Comparison of ENCODE assay signal across 28 cellular contexts in genomic region chr11:10386361-10386760, GRCh38.
DNase-seq lines count a peak whose midpoint lies in the region; ATAC-seq and TF ChIP-seq lines count a peak whose summit lies in the region.
"Had no signal": no experiment of that assay in that cellular context is flagged by ENCODE, and none has a peak within 500 bp of the region (broad histone marks: within the 10 kb centered on the region; RNA-seq: fewer than 3 reads in every experiment).

No MANE protein-coding gene starts in this region.

- TF ChIP-seq POLR2A in stomach (IDR thresholded peaks at IDR 0.05): no peak

- no peaks in the 10 kb centered on the region for H3K36me3 Mint-ChIP-seq in activated T-cell treated with anti-CD3 and anti-CD28 coated beads, Interleukin-2, amount 50 U/mL, for 72 hours (ENCODE audit: insufficient read depth in 2 of 2)
- H3K36me3 Mint-ChIP-seq: CD14-positive monocyte had no signal

- H4K91ac ChIP-seq in mesenchymal stem cell (ENCODE audit: low read length): no peak overlapping the region

- H2AFZ ChIP-seq in mesenchymal stem cell (ENCODE audit: low read depth, low read length): no peak overlapping the region

- H2BK5ac ChIP-seq in mesenchymal stem cell (ENCODE audit: low read depth, low read length, poor library complexity, severe bottlenecking): no peak overlapping the region

- intact Hi-C loops in left ventricle myocardium inferior (cut with micrococcal nuclease) (no loop called here), heart right ventricle (cut with DNase I) (no loop called here), stomach (cut with DNase I; ENCODE audit: low total_unique reads) (no loop called here)

- no peaks in the 10 kb centered on the region for H3K4me1 Mint-ChIP-seq in activated T-cell treated with anti-CD3 and anti-CD28 coated beads, Interleukin-2, amount 50 U/mL, for 72 hours (ENCODE audit: low read depth)
- H3K4me1 Mint-ChIP-seq: activated T-helper 17 cell treated with anti-CD3 and anti-CD28 coated beads, Interleukin-2, amount 50 U/mL, for 72 hours; naive B cell had no signal

- H3K4me1 ChIP-seq in left ventricle myocardium inferior (peaks cover 16% of the 10 kb centered on the region), heart right ventricle (peaks cover 0 to 22% (median 12%) of the 10 kb centered on the region in 9 donors), mesenchymal stem cell (ENCODE audit: control insufficient read depth, insufficient read depth, low read depth, low read length) (peaks cover 5% of the 10 kb centered on the region), stomach (peaks cover 11 to 32% (median 21%) of the 10 kb centered on the region in 4 donors)

- no peak overlapping the region for H2BK120ac ChIP-seq in mesenchymal stem cell (ENCODE audit: low read depth, low read length)

- no peak for TF ChIP-seq CTCF in left ventricle myocardium inferior (IDR thresholded peaks at IDR 0.05; ENCODE audit: borderline replicate concordance)
- TF ChIP-seq CTCF in heart right ventricle (IDR thresholded peaks at IDR 0.05): no peak
- TF ChIP-seq CTCF in stomach (IDR thresholded peaks at IDR 0.05): no peak

- no peak overlapping the region for H3K4ac ChIP-seq in mesenchymal stem cell (ENCODE audit: low read depth in 1 of 2, low read length in 2 of 2)

- no peak overlapping the region for H2BK15ac ChIP-seq in mesenchymal stem cell (ENCODE audit: low read depth, poor library complexity, severe bottlenecking)

- H3K4me3 ChIP-seq in left ventricle myocardium inferior (no peak overlapping the region), heart right ventricle (no peak overlapping the region), mesenchymal stem cell (ENCODE audit: insufficient read depth in 1 of 2, low read depth in 1 of 2, low read length in 2 of 2) (peak overlapping the region in 1 of 2 experiments; percentile 39), stomach (no peak overlapping the region)
- H3K4me3 ChIP-seq: HAP-1, smooth muscle cell, thyroid gland had no signal

- ATAC-seq in heart right ventricle (no peak), HG03159 (IDR thresholded peaks at IDR 0.05; ENCODE audit: unreplicated experiment) (no peak)
- ATAC-seq in activated T-cell treated with anti-CD3 and anti-CD28 coated beads, Interleukin-2, amount 50 U/mL, for 72 hours (replicated peaks in 1 of 2): no peak
- ATAC-seq: activated CD4-positive, CD25-positive, alpha-beta regulatory T cell treated with anti-CD3 and anti-CD28 coated beads, Interleukin-2, amount 50 U/mL, for 24 hours; activated T-helper 17 cell treated with anti-CD3 and anti-CD28 coated beads, Interleukin-2, amount 50 U/mL, for 72 hours; PC-3; T-helper 17 cell had no signal

- H4K8ac ChIP-seq in mesenchymal stem cell (ENCODE audit: low read length): no peak overlapping the region

- peaks cover 34% of the 10 kb centered on the region for H3K27me3 Mint-ChIP-seq in activated T-cell treated with anti-CD3 and anti-CD28 coated beads, Interleukin-2, amount 50 U/mL, for 72 hours (ENCODE audit: low read depth)

- H3K18ac ChIP-seq in mesenchymal stem cell (ENCODE audit: low read depth in 1 of 2, low read length in 2 of 2): no peak overlapping the region

- H3K23ac ChIP-seq in mesenchymal stem cell (ENCODE audit: low read length in 2 of 2): no peak overlapping the region

- H2AK5ac ChIP-seq in mesenchymal stem cell (ENCODE audit: low read length, severe bottlenecking): no peak overlapping the region

- WGBS in heart right ventricle, 2 donors: 57 to 71% methylated on average over 5 of the region's 5 CpGs
- 87% methylated on average over 3 of the region's 5 CpGs for WGBS in mesenchymal stem cell
- 50 to 70% (median 59%) methylated on average over 5 of the region's 5 CpGs for WGBS in stomach, 5 donors

- H3K79me1 ChIP-seq in mesenchymal stem cell (replicated peaks; ENCODE audit: low read length, poor library complexity, severe bottlenecking): no peaks in the 10 kb centered on the region

- no peak overlapping the region for H3K4me2 ChIP-seq in mesenchymal stem cell (ENCODE audit: low read length, poor library complexity, severe bottlenecking)
- H3K4me2 ChIP-seq: smooth muscle cell had no signal

- H3K9ac ChIP-seq in mesenchymal stem cell (ENCODE audit: low read length): peak overlapping the region; percentile 75

- H3K9me3 Mint-ChIP-seq in activated T-cell treated with anti-CD3 and anti-CD28 coated beads, Interleukin-2, amount 50 U/mL, for 72 hours: no peaks in the 10 kb centered on the region
- H3K9me3 Mint-ChIP-seq: activated T-helper 17 cell treated with anti-CD3 and anti-CD28 coated beads, Interleukin-2, amount 50 U/mL, for 72 hours had no signal

- no peak overlapping the region for H3K14ac ChIP-seq in mesenchymal stem cell (ENCODE audit: low read length in 2 of 2)

- H3K27ac ChIP-seq in left ventricle myocardium inferior (replicated peaks): peak overlapping the region; percentile 61
- H3K27ac ChIP-seq in heart right ventricle: no peak overlapping the region
- H3K27ac ChIP-seq in mesenchymal stem cell (ENCODE audit: low read length, poor library complexity, severe bottlenecking): no peak overlapping the region
- peak overlapping the region in 4 of 5 donors; percentile 67 to 80 (median 78) for H3K27ac ChIP-seq in stomach
- H3K27ac ChIP-seq: thyroid gland had no signal

- TF ChIP-seq EP300 in stomach (IDR thresholded peaks at IDR 0.05): no peak

- no peak overlapping the region for H2BK12ac ChIP-seq in mesenchymal stem cell (ENCODE audit: low read length in 2 of 2)

- H3K27ac Mint-ChIP-seq in activated T-cell treated with anti-CD3 and anti-CD28 coated beads, Interleukin-2, amount 50 U/mL, for 72 hours: no peak overlapping the region
- H3K27ac Mint-ChIP-seq: activated T-helper 17 cell treated with anti-CD3 and anti-CD28 coated beads, Interleukin-2, amount 50 U/mL, for 72 hours; T-helper 17 cell had no signal

- no peaks in the 10 kb centered on the region for H3K36me3 ChIP-seq in left ventricle myocardium inferior
- H3K36me3 ChIP-seq in heart right ventricle: no peaks in the 10 kb centered on the region
- H3K36me3 ChIP-seq in mesenchymal stem cell (ENCODE audit: control insufficient read depth in 1 of 2, insufficient read depth in 2 of 2, low read depth in 1 of 2, low read length in 2 of 2): no peaks in the 10 kb centered on the region
- no peaks in the 10 kb centered on the region for H3K36me3 ChIP-seq in stomach
- H3K36me3 ChIP-seq: HAP-1, thyroid gland had no signal

- DNase-seq in left ventricle myocardium inferior (no peak), heart right ventricle (no peak), mesenchymal stem cell (no peak), stomach (no peak), cerebellar nuclear complex (lab: John Stamatoyannopoulos, UW) (no peak)
- DNase-seq in activated T-cell treated with anti-CD3 and anti-CD28 coated beads, Interleukin-2, amount 50 U/mL, for 72 hours: no peak
- DNase-seq in activated CD4-positive, alpha-beta T cell treated with anti-CD3 and anti-CD28 coated beads for 4 hours: no peak
- DNase-seq: 8988T; activated CD4-positive, alpha-beta T cell treated with anti-CD3 and anti-CD28 coated beads, Interleukin-2, amount 50 U/mL, for 48 hours; activated CD8-positive, alpha-beta memory T cell treated with anti-CD3 and anti-CD28 coated beads, Interleukin-2, amount 50 U/mL, for 4 hours; activated naive CD4-positive, alpha-beta T cell treated with anti-CD3 and anti-CD28 coated beads, Interleukin-2, amount 50 U/mL, for 16 hours; amygdala; glutamatergic neuron; midbrain; MM.1S; naive B cell; NCI-H1930; NCI-H524 treated with DMSO at 0.1 percent for 48 hours; PC-3; stimulated activated naive CD4-positive, alpha-beta T cell treated with Interleukin-2 at 50 U/mL for 16 hours; T-helper 17 cell; thyroid gland had no signal

- H3K27me3 ChIP-seq in left ventricle myocardium inferior (ENCODE audit: low read depth): peaks cover 6% of the 10 kb centered on the region
- no peaks in the 10 kb centered on the region for H3K27me3 ChIP-seq in heart right ventricle
- peaks cover 0 to 5% of the 10 kb centered on the region in 2 experiments for H3K27me3 ChIP-seq in mesenchymal stem cell (ENCODE audit: control insufficient read depth in 1 of 2, insufficient read depth in 1 of 2, low read length in 2 of 2)
- H3K27me3 ChIP-seq in stomach: no peaks in the 10 kb centered on the region
- H3K27me3 ChIP-seq: thyroid gland had no signal

- H3K4me3 Mint-ChIP-seq in activated T-cell treated with anti-CD3 and anti-CD28 coated beads, Interleukin-2, amount 50 U/mL, for 72 hours: no peak overlapping the region
- H3K4me3 Mint-ChIP-seq: activated T-helper 17 cell treated with anti-CD3 and anti-CD28 coated beads, Interleukin-2, amount 50 U/mL, for 72 hours; naive B cell; T-helper 17 cell had no signal

- H3K9me3 ChIP-seq in left ventricle myocardium inferior (replicated peaks): no peaks in the 10 kb centered on the region
- no peaks in the 10 kb centered on the region for H3K9me3 ChIP-seq in heart right ventricle
- no peaks in the 10 kb centered on the region for H3K9me3 ChIP-seq in mesenchymal stem cell (ENCODE audit: control insufficient read depth, low read length)
- no peaks in the 10 kb centered on the region for H3K9me3 ChIP-seq in stomach
- H3K9me3 ChIP-seq: thyroid gland had no signal

Comparison
In these comparisons a context has a peak if more than half of its experiments do, and no peak if none do; other contexts are left out.
1. H3K27ac ChIP-seq: peak in left ventricle myocardium inferior (single experiment) and stomach (4 of 5); none in heart right ventricle (0 of 10) and mesenchymal stem cell (single experiment).